Comparison of ENCODE assay signal across 17 cellular contexts in the genomic region with DNA sequence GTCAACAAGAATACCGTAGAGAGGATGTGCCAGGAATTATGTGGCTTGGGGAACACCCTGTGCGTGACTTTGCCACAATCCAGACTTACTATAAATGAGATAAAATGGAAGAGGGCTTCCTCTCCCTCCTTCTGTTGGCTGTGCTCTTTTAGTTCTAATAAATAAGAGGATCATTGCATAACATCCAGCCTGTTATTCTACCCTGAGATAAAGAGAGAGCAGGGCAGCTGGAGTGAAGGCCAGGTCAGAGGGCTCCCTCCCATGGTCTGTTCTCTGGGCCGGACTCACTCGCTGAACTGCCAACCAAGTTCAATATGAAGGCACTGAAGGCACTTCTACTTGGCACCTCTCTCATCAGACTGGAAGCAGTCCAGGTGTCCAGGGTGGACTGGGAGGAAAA.
DNase-seq lines count a peak whose midpoint lies in the region; ATAC-seq, FAIRE-seq and TF ChIP-seq lines count a peak whose summit lies in the region.
"Had no signal": no experiment of that assay in that cellular context is flagged by ENCODE, and none has a peak within 500 bp of the region (broad histone marks: within the 10 kb centered on the region; RNA-seq: fewer than 3 reads in every experiment).

No MANE protein-coding gene starts in this region.

- H3K9me3 Mint-ChIP-seq in activated CD4-positive, alpha-beta memory T cell treated with anti-CD3 and anti-CD28 coated beads, Interleukin-2, amount 10 ng/mL, durations not matched to agents 7 days and 5 days, result peaks cover 6% of the 10 kb centered on the region
- H3K9me3 Mint-ChIP-seq: nephron progenitor cell had no signal

- H3K9me1 ChIP-seq in endothelial cell of umbilical vein (replicated peaks; ENCODE audit: control insufficient read depth, extremely low read depth, insufficient read depth, low read length), result no peaks in the 10 kb centered on the region

- H3K36me3 Mint-ChIP-seq in activated CD4-positive, alpha-beta memory T cell treated with anti-CD3 and anti-CD28 coated beads, Interleukin-2, amount 10 ng/mL, durations not matched to agents 7 days and 5 days (ENCODE audit: low read depth), result no peaks in the 10 kb centered on the region

- FAIRE-seq in endothelial cell of umbilical vein (lab: Jason Lieb, UNC) (no peak), urothelium cell line (lab: Jason Lieb, UNC) (no peak)
- FAIRE-seq: colon had no signal

- intact Hi-C loops in endothelial cell of umbilical vein (cut with micrococcal nuclease), result no loop called here

- CTCF ChIA-PET in endothelial cell of umbilical vein (lab: Charles Lee), result interaction anchor here (1.8 kb wide), 1 partner anchor 11 kb away, joined by 4 read pairs; no protein-coding TSS in a partner anchor
- CTCF ChIA-PET in activated CD4-positive, alpha-beta memory T cell treated with anti-CD3 and anti-CD28 coated beads, Interleukin-2, amount 10 ng/mL, durations not matched to agents 7 days and 5 days (lab: Charles Lee), result no interaction called here

- H3K4me3 ChIP-seq in endothelial cell of umbilical vein (replicated peaks in 1 of 3; ENCODE audit: insufficient read depth in 1 of 3, low read depth in 1 of 3, low read length in 3 of 3) (no peak overlapping the region), smooth muscle cell (no peak overlapping the region)
- H3K4me3 ChIP-seq: BLaER1 had no signal

- H3K36me3 ChIP-seq in endothelial cell of umbilical vein (ENCODE audit: control insufficient read depth in 2 of 2, extremely low read depth in 1 of 2, insufficient read depth in 2 of 2, low read length in 2 of 2) (peaks cover 23 to 24% of the 10 kb centered on the region in 2 experiments), smooth muscle cell (ENCODE audit: low read depth) (peaks cover 17% of the 10 kb centered on the region)
- H3K36me3 ChIP-seq: BLaER1 had no signal

- no peak overlapping the region for H3K27ac Mint-ChIP-seq in activated CD4-positive, alpha-beta memory T cell treated with anti-CD3 and anti-CD28 coated beads, Interleukin-2, amount 10 ng/mL, durations not matched to agents 7 days and 5 days
- H3K27ac Mint-ChIP-seq: activated CD4-positive, alpha-beta T cell treated with anti-CD3 and anti-CD28 coated beads, Interleukin-2, amount 10 ng/mL, durations not matched to agents 7 days and 5 days; activated T-cell treated with anti-CD3 and anti-CD28 coated beads, Interleukin-2, amount 50 U/mL, for 24 hours; nephron progenitor cell had no signal

- H2AFZ ChIP-seq in endothelial cell of umbilical vein (ENCODE audit: low read depth, low read length) (no peak overlapping the region), smooth muscle cell (ENCODE audit: low read depth) (no peak overlapping the region)

- POLR2A ChIA-PET in endothelial cell of umbilical vein (lab: Charles Lee), result no interaction called here
- POLR2A ChIA-PET in activated CD4-positive, alpha-beta memory T cell treated with anti-CD3 and anti-CD28 coated beads, Interleukin-2, amount 10 ng/mL, durations not matched to agents 7 days and 5 days (lab: Charles Lee), result no interaction called here

- H3K27me3 Mint-ChIP-seq in activated CD4-positive, alpha-beta memory T cell treated with anti-CD3 and anti-CD28 coated beads, Interleukin-2, amount 10 ng/mL, durations not matched to agents 7 days and 5 days, result peaks cover 2% of the 10 kb centered on the region
- H3K27me3 Mint-ChIP-seq: activated CD4-positive, alpha-beta T cell treated with anti-CD3 and anti-CD28 coated beads, Interleukin-2, amount 10 ng/mL, durations not matched to agents 7 days and 5 days; activated T-cell treated with anti-CD3 and anti-CD28 coated beads, Interleukin-2, amount 50 U/mL, for 24 hours had no signal

- no peak overlapping the region for H3K4me2 ChIP-seq in endothelial cell of umbilical vein (ENCODE audit: insufficient read depth, low read length)
- H3K4me2 ChIP-seq in smooth muscle cell, result peak overlapping the region; percentile 18
- H3K4me2 ChIP-seq: BLaER1 had no signal

- H3K27ac ChIP-seq in endothelial cell of umbilical vein (ENCODE audit: insufficient read depth, low read depth, low read length) (no peak overlapping the region), smooth muscle cell (ENCODE audit: low read depth) (peak overlapping the region; percentile 69)
- H3K27ac ChIP-seq: BLaER1 had no signal

- 19% methylated on average over 4 of the region's 4 CpGs for WGBS in smooth muscle cell (ENCODE audit: low lambda C conversion rate)

- no peaks in the 10 kb centered on the region for H3K9me3 ChIP-seq in endothelial cell of umbilical vein (replicated peaks; ENCODE audit: control insufficient read depth, insufficient read depth, low read length)
- H3K9me3 ChIP-seq in smooth muscle cell (replicated peaks; ENCODE audit: low read depth), result no peaks in the 10 kb centered on the region

- H3K27me3 ChIP-seq in endothelial cell of umbilical vein (ENCODE audit: control insufficient read depth in 2 of 2, insufficient read depth in 2 of 2, low read length in 2 of 2), result no peaks in the 10 kb centered on the region
- no peaks in the 10 kb centered on the region for H3K27me3 ChIP-seq in smooth muscle cell (ENCODE audit: low read depth)
- H3K27me3 ChIP-seq: BLaER1 had no signal

- H3K4me1 ChIP-seq in endothelial cell of umbilical vein (ENCODE audit: control insufficient read depth, extremely low read depth, insufficient read depth, low read length) (no peaks in the 10 kb centered on the region), smooth muscle cell (ENCODE audit: low read depth) (peaks cover 6% of the 10 kb centered on the region)
- H3K4me1 ChIP-seq: BLaER1 had no signal

- no peak overlapping the region for H3K4me3 Mint-ChIP-seq in activated CD4-positive, alpha-beta memory T cell treated with anti-CD3 and anti-CD28 coated beads, Interleukin-2, amount 10 ng/mL, durations not matched to agents 7 days and 5 days
- H3K4me3 Mint-ChIP-seq: activated CD4-positive, alpha-beta T cell treated with anti-CD3 and anti-CD28 coated beads, Interleukin-2, amount 10 ng/mL, durations not matched to agents 7 days and 5 days; activated T-cell treated with anti-CD3 and anti-CD28 coated beads, Interleukin-2, amount 50 U/mL, for 24 hours; nephron progenitor cell had no signal

- dilution Hi-C loops in endothelial cell of umbilical vein (cut with MboI; ENCODE audit: extremely low pct_ligation_motif_present, low sequenced_read_pairs), result no loop called here

- ATAC-seq in left lobe of liver, result peak; percentile 97

- BruUV-seq in endothelial cell of umbilical vein (replicated peaks; lab: Mats Ljungman, UMichigan), result no TSS peak

- peaks cover 7% of the 10 kb centered on the region for H3F3A ChIP-seq in smooth muscle cell (ENCODE audit: low read depth)

- no peaks in the 10 kb centered on the region for H4K20me1 ChIP-seq in endothelial cell of umbilical vein (replicated peaks; ENCODE audit: control insufficient read depth, extremely low read depth, insufficient read depth, low read length)
- no peaks in the 10 kb centered on the region for H4K20me1 ChIP-seq in smooth muscle cell (ENCODE audit: low read depth)
- H4K20me1 ChIP-seq: BLaER1 had no signal

- no peaks in the 10 kb centered on the region for H3K4me1 Mint-ChIP-seq in activated CD4-positive, alpha-beta memory T cell treated with anti-CD3 and anti-CD28 coated beads, Interleukin-2, amount 10 ng/mL, durations not matched to agents 7 days and 5 days
- H3K4me1 Mint-ChIP-seq: activated CD4-positive, alpha-beta T cell treated with anti-CD3 and anti-CD28 coated beads, Interleukin-2, amount 10 ng/mL, durations not matched to agents 7 days and 5 days had no signal

- TF ChIP-seq CTCF in LNCAP (IDR thresholded peaks at IDR 0.05) (peak; percentile 24; the same call in 1 of the 2 replicates), endothelial cell of umbilical vein (IDR thresholded peaks at IDR 0.05; ENCODE audit: extremely low read depth in 1 of 2, insufficient read depth in 1 of 2, low read depth in 1 of 2, low read length in 2 of 2) (no peak), smooth muscle cell (IDR thresholded peaks at IDR 0.05; ENCODE audit: borderline replicate concordance, insufficient read depth, poor library complexity, severe bottlenecking) (no peak)

- no peak for TF ChIP-seq POLR2A in endothelial cell of umbilical vein (IDR thresholded peaks at IDR 0.05; ENCODE audit: low read depth, low read length)

- no peaks in the 10 kb centered on the region for H3K79me2 ChIP-seq in endothelial cell of umbilical vein (ENCODE audit: control insufficient read depth, insufficient read depth, low read length)
- no peaks in the 10 kb centered on the region for H3K79me2 ChIP-seq in smooth muscle cell (ENCODE audit: low read depth)

- H3K9ac ChIP-seq in endothelial cell of umbilical vein (replicated peaks; ENCODE audit: extremely low read depth, insufficient read depth, low read length), result no peak overlapping the region
- no peak overlapping the region for H3K9ac ChIP-seq in smooth muscle cell (ENCODE audit: low read depth)
- H3K9ac ChIP-seq: BLaER1 had no signal

- DNase-seq in endothelial cell of umbilical vein (ENCODE audit: low read depth, low spot score), result peak; percentile 7
- peak; percentile 87 for DNase-seq in left lobe of liver (ENCODE audit: low spot score)
- no peak for DNase-seq in smooth muscle cell (lab: John Stamatoyannopoulos, UW; ENCODE audit: unreplicated experiment)
- DNase-seq in urothelium cell line (ENCODE audit: low spot score), result no peak
- DNase-seq in activated CD4-positive, alpha-beta memory T cell treated with anti-CD3 and anti-CD28 coated beads, Interleukin-2, amount 10 ng/mL, durations not matched to agents 7 days and 5 days, result no peak
- no peak for DNase-seq in activated CD4-positive, alpha-beta T cell treated with anti-CD3 and anti-CD28 coated beads for 4 hours
- DNase-seq: activated CD4-positive, alpha-beta T cell treated with anti-CD3 and anti-CD28 coated beads, Interleukin-2, amount 10 ng/mL, durations not matched to agents 7 days and 5 days; activated T-cell treated with anti-CD3 and anti-CD28 coated beads, Interleukin-2, amount 50 U/mL, for 24 hours; DND-41; MM.1S; NCI-H2081 treated with DMSO at 0.1 percent for 48 hours; nephron progenitor cell; SIG-M5; stimulated activated naive CD4-positive, alpha-beta T cell treated with Interleukin-2 at 50 U/mL for 16 hours had no signal

TF ChIP-seq in endothelial cell of umbilical vein, 7 proteins besides CTCF, POLR2A, EP300 and RAD21:
- TF ChIP-seq MAX (IDR thresholded peaks at IDR 0.05; ENCODE audit: insufficient read depth, insufficient read length) (no peak), JUN (IDR thresholded peaks at IDR 0.05; ENCODE audit: borderline replicate concordance, insufficient read depth, insufficient read length, low read depth) (no peak), EZH2 (IDR thresholded peaks at IDR 0.05; ENCODE audit: borderline replicate concordance, low read depth, low read length, severe bottlenecking) (no peak), FOS (IDR thresholded peaks at IDR 0.05; ENCODE audit: borderline replicate concordance, insufficient read depth, low read length) (no peak), GATA2 (IDR thresholded peaks at IDR 0.05; ENCODE audit: insufficient read depth, insufficient read length, low read depth, low read length) (no peak), MYC (IDR thresholded peaks at IDR 0.05; ENCODE audit: low read depth, low read length) (no peak), POLR2AphosphoS5 (IDR thresholded peaks at IDR 0.05; ENCODE audit: insufficient read depth, low read depth, low read length) (no peak)

Comparison
In these comparisons a context has a peak if more than half of its experiments do, and no peak if none do; other contexts are left out.
1. DNase-seq: peak in endothelial cell of umbilical vein (single experiment) and left lobe of liver (single experiment); none in smooth muscle cell (single experiment), urothelium cell line (single experiment), activated CD4-positive, alpha-beta memory T cell treated with anti-CD3 and anti-CD28 coated beads, Interleukin-2, amount 10 ng/mL, durations not matched to agents 7 days and 5 days (single experiment) and activated CD4-positive, alpha-beta T cell treated with anti-CD3 and anti-CD28 coated beads for 4 hours (0 of 2).